ENCODE assay signal across 8 cellular contexts in the genomic region with DNA sequence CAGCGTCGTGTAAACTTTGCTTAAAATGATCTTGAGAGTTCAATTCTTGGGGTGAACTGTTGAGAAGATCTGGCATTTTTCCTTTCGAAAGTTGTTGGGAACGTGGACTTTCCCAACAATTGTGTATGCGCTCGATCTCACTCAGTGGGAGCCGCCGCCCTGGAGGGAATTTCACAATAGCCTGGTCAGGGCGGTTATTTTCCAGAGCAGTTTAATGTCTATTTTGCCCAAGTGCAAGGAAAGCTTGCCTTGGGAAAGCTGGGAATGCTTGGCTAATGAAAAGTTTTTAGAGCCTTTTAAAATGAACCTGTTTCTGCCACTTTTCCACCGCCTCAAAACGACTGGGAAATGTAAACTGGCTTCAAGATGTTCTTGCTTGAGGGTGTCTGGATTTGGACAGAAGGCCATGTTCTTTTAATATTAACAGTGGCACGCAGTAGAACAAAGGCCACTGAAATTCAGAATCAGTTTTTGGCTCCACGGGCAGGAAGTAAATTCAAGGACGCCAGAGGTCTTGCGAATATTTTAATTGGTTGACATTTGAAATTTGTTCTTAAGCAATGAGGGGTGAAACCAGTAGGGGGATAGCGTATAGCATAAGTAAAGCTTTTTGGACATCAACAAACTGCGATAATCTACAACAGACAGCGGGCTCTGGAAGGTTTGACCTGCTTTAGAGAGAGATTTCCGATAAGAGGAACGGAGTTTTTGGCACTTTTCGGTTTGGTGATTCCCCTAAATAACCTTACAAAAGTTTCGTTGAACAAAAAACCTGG. TPM values are rescaled to one million over a fixed set of nuclear protein-coding genes. Genes with fewer than 3 reads are reported as not detected.
A peak's percentile ranks its signal among the peaks of the same experiment; 100 is the strongest.
DNase-seq lines count a peak whose midpoint lies in the region; ATAC-seq and TF ChIP-seq lines count a peak whose summit lies in the region.

No MANE protein-coding gene starts in this region.

- ATAC-seq in HG02981 (IDR thresholded peaks at IDR 0.05; ENCODE audit: unreplicated experiment) = peak; percentile 21

- intact Hi-C loops in cardiac septum (cut with DNase I) = loop anchor here (2.0 kb wide), 1 partner anchor 46 kb away; a partner anchor contains a TSS

- no peaks in the 10 kb centered on the region for H3K36me3 Mint-ChIP-seq in progenitor cell of endocrine pancreas (ENCODE audit: insufficient read depth)

- 0 to 1% (median 1%) methylated on average over 22 of the region's 22 CpGs for WGBS in adipose tissue, 3 donors

- peak overlapping the region; percentile 95 for H3K27ac ChIP-seq in adipose tissue (ENCODE audit: low read depth, low read length)

- H3K4me1 Mint-ChIP-seq in progenitor cell of endocrine pancreas (ENCODE audit: low read depth) = peaks cover 30% of the 10 kb centered on the region

- DNase-seq in activated naive CD4-positive, alpha-beta T cell treated with Interleukin-2 at 50 U/mL for 16 hours = peak; percentile 41
- no peak for DNase-seq in activated naive CD4-positive, alpha-beta T cell treated with anti-CD3 and anti-CD28 coated beads, Interleukin-2, amount 50 U/mL, for 16 hours
- peak; percentile 89 for DNase-seq in NOMO-1 treated with DMSO at 0.1 percent for 48 hours (lab: John Stamatoyannopoulos, UW; ENCODE audit: unreplicated experiment)
- DNase-seq in cardiac septum (ENCODE audit: low spot score) = peak; percentile 86
- no peak for DNase-seq in progenitor cell of endocrine pancreas (ENCODE audit: low spot score, unreplicated experiment)
- no peak for DNase-seq in 8988T

- H3K9me3 Mint-ChIP-seq in progenitor cell of endocrine pancreas (ENCODE audit: low read depth) = no peaks in the 10 kb centered on the region

- H3K27ac Mint-ChIP-seq in progenitor cell of endocrine pancreas = peak overlapping the region; percentile 99

- TF ChIP-seq CTCF in progenitor cell of endocrine pancreas (IDR thresholded peaks at IDR 0.05; ENCODE audit: unreplicated experiment) = peak; percentile 19

- H3K4me3 Mint-ChIP-seq in progenitor cell of endocrine pancreas (ENCODE audit: low read depth) = peak overlapping the region; percentile 89

- no peaks in the 10 kb centered on the region for H3K27me3 Mint-ChIP-seq in progenitor cell of endocrine pancreas

RNA-seq across cellular contexts. Expression of a gene that starts 1.2 kb away (rescaled TPM):
- 100 to 1,000 TPM in 1 of 3 donors, 10 to 100 TPM in 2; 22.0 to 123 (median 75.4) TPM for polyA plus RNA-seq in adipose tissue
- 193 TPM for total RNA-seq in cardiac septum
- 46.1 and 50.0 TPM in 2 replicates for total RNA-seq in progenitor cell of endocrine pancreas

RNA-seq across cellular contexts. Expression of a gene that starts 45.3 kb away (rescaled TPM):
- 100 to 1,000 TPM in 1 of 3 donors, 10 to 100 TPM in 2; 28.9 to 110 (median 73.3) TPM for polyA plus RNA-seq in adipose tissue
- total RNA-seq in cardiac septum (278 TPM), progenitor cell of endocrine pancreas (74.7 and 75.7 TPM in 2 replicates)

RNA-seq across cellular contexts. Expression of a gene that starts 45.7 kb away (rescaled TPM):
- 1 to 10 TPM; 1.5 to 6.7 (median 3.7) TPM for polyA plus RNA-seq in adipose tissue
- 14.2 TPM for total RNA-seq in cardiac septum
- total RNA-seq in progenitor cell of endocrine pancreas = 23.8 and 25.7 TPM in 2 replicates

Comparison
In these comparisons a context has a peak if more than half of its experiments do, and no peak if none do; other contexts are left out.
1. DNase-seq: peak in activated naive CD4-positive, alpha-beta T cell treated with Interleukin-2 at 50 U/mL for 16 hours (single experiment), NOMO-1 treated with DMSO at 0.1 percent for 48 hours (single experiment) and cardiac septum (single experiment); none in activated naive CD4-positive, alpha-beta T cell treated with anti-CD3 and anti-CD28 coated beads, Interleukin-2, amount 50 U/mL, for 16 hours (single experiment), progenitor cell of endocrine pancreas (single experiment) and 8988T (single experiment).